In the genomic region with DNA sequence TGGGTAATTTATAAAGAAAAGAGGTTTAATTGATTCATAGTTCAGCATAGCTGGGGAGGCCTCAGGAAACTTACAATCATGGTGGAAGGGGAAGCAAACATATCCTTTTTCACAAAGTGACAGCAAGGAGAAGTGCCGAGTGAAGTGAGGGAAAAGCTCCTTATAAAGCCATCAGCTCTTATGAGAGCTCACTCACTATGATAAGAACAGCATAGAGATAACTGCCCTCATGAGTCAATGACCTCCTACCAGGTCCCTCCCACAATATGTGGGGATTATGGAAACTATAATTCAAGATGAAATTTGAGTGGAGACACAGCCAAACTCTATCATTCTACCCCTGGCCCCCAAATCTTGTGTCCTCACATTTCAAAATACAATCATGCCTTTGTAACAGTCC, we compare ENCODE assay signal across 8 cellular contexts.
"Had no signal": no experiment of that assay in that cellular context is flagged by ENCODE, and none has a peak within 500 bp of the region (broad histone marks: within the 10 kb centered on the region; RNA-seq: fewer than 3 reads in every experiment).

No MANE protein-coding gene starts in this region.

- ATAC-seq: GM12878 had no signal

- DNase-seq: GDM1, GF-D8 had no signal

- H3K4me3 ChIP-seq: GM12878 had no signal

- FAIRE-seq: G401.6, GM12878, GM12891, GM12892, GM18507, GM19239 had no signal
